ENCODE assay signal across 1 cellular context in the genomic region with DNA sequence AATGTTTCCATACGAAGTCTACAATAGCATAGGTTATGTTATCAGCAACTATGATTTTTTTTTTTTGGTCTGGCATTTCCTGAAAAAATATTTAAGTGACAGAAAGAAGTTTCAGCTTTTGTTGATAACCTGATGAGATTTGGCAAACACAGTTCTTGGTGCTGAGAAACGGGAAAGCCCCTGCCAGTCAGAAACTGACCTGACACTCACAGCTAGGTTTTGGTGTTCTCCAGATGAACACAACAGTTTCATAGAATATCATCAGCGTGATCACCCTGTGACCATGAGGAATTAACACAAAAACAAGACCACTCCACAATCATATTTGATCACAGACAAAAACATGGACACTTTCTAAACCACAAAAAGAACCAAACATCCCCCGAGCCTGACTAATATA.
TF ChIP-seq lines count a peak whose summit lies in the region.

No MANE protein-coding gene starts in this region.

TF ChIP-seq in HepG2, 621 proteins besides CTCF, POLR2A, EP300 and RAD21 (continued from another document):
- TF ChIP-seq, protein P1, sequence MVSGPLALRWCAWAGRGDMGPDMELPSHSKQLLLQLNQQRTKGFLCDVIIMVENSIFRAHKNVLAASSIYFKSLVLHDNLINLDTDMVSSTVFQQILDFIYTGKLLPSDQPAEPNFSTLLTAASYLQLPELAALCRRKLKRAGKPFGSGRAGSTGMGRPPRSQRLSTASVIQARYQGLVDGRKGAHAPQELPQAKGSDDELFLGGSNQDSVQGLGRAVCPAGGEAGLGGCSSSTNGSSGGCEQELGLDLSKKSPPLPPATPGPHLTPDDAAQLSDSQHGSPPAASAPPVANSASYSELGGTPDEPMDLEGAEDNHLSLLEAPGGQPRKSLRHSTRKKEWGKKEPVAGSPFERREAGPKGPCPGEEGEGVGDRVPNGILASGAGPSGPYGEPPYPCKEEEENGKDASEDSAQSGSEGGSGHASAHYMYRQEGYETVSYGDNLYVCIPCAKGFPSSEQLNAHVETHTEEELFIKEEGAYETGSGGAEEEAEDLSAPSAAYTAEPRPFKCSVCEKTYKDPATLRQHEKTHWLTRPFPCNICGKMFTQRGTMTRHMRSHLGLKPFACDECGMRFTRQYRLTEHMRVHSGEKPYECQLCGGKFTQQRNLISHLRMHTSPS (CRISPR knock-in tag; IDR thresholded peaks at IDR 0.05; ENCODE audit: low read depth) = no peak
- TF ChIP-seq KAT7 (CRISPR knock-in tag; IDR thresholded peaks at IDR 0.05; ENCODE audit: borderline replicate concordance) = no peak
- TF ChIP-seq SMARCC2 (IDR thresholded peaks at IDR 0.05) = no peak
- TF ChIP-seq, protein P2, sequence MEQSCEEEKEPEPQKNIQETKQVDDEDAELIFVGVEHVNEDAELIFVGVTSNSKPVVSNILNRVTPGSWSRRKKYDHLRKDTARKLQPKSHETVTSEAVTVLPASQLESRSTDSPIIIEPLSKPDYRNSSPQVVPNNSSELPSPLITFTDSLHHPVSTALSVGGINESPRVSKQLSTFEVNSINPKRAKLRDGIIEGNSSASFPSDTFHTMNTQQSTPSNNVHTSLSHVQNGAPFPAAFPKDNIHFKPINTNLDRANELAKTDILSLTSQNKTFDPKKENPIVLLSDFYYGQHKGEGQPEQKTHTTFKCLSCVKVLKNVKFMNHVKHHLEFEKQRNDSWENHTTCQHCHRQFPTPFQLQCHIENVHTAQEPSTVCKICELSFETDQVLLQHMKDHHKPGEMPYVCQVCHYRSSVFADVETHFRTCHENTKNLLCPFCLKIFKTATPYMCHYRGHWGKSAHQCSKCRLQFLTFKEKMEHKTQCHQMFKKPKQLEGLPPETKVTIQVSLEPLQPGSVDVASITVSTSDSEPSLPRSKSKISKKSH (CRISPR knock-in tag; IDR thresholded peaks at IDR 0.05; ENCODE audit: borderline replicate concordance) = no peak
- TF ChIP-seq ZBTB38 (CRISPR knock-in tag; IDR thresholded peaks at IDR 0.05) = no peak
- TF ChIP-seq ZNF569 (CRISPR knock-in tag; IDR thresholded peaks at IDR 0.05; ENCODE audit: borderline replicate concordance) = no peak
- TF ChIP-seq RFXAP (CRISPR knock-in tag; IDR thresholded peaks at IDR 0.05; ENCODE audit: borderline replicate concordance) = no peak
- no peak for TF ChIP-seq ZNF207 (IDR thresholded peaks at IDR 0.05; ENCODE audit: borderline replicate concordance)
- TF ChIP-seq SOX13 (IDR thresholded peaks at IDR 0.05) = no peak
- TF ChIP-seq SOX13 (CRISPR knock-in tag; conservative IDR thresholded peaks at IDR 0.05 in 1 of 2, IDR thresholded peaks at IDR 0.05 in 1 of 2) = no peak
- TF ChIP-seq, protein P3, sequence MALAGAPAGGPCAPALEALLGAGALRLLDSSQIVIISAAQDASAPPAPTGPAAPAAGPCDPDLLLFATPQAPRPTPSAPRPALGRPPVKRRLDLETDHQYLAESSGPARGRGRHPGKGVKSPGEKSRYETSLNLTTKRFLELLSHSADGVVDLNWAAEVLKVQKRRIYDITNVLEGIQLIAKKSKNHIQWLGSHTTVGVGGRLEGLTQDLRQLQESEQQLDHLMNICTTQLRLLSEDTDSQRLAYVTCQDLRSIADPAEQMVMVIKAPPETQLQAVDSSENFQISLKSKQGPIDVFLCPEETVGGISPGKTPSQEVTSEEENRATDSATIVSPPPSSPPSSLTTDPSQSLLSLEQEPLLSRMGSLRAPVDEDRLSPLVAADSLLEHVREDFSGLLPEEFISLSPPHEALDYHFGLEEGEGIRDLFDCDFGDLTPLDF (CRISPR knock-in tag; IDR thresholded peaks at IDR 0.05) = no peak
- no peak for TF ChIP-seq ZNF354B (CRISPR knock-in tag; IDR thresholded peaks at IDR 0.05)
- TF ChIP-seq, protein P4, sequence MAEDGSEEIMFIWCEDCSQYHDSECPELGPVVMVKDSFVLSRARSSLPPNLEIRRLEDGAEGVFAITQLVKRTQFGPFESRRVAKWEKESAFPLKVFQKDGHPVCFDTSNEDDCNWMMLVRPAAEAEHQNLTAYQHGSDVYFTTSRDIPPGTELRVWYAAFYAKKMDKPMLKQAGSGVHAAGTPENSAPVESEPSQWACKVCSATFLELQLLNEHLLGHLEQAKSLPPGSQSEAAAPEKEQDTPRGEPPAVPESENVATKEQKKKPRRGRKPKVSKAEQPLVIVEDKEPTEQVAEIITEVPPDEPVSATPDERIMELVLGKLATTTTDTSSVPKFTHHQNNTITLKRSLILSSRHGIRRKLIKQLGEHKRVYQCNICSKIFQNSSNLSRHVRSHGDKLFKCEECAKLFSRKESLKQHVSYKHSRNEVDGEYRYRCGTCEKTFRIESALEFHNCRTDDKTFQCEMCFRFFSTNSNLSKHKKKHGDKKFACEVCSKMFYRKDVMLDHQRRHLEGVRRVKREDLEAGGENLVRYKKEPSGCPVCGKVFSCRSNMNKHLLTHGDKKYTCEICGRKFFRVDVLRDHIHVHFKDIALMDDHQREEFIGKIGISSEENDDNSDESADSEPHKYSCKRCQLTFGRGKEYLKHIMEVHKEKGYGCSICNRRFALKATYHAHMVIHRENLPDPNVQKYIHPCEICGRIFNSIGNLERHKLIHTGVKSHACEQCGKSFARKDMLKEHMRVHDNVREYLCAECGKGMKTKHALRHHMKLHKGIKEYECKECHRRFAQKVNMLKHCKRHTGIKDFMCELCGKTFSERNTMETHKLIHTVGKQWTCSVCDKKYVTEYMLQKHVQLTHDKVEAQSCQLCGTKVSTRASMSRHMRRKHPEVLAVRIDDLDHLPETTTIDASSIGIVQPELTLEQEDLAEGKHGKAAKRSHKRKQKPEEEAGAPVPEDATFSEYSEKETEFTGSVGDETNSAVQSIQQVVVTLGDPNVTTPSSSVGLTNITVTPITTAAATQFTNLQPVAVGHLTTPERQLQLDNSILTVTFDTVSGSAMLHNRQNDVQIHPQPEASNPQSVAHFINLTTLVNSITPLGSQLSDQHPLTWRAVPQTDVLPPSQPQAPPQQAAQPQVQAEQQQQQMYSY (CRISPR knock-in tag; IDR thresholded peaks at IDR 0.05) = no peak
- no peak for TF ChIP-seq ZNF713 (CRISPR knock-in tag; IDR thresholded peaks at IDR 0.05)
- no peak for TF ChIP-seq PAF1 (CRISPR knock-in tag; IDR thresholded peaks at IDR 0.05)
TF ChIP-seq in HepG2: peak in this region for 0.
